In the genomic region with DNA sequence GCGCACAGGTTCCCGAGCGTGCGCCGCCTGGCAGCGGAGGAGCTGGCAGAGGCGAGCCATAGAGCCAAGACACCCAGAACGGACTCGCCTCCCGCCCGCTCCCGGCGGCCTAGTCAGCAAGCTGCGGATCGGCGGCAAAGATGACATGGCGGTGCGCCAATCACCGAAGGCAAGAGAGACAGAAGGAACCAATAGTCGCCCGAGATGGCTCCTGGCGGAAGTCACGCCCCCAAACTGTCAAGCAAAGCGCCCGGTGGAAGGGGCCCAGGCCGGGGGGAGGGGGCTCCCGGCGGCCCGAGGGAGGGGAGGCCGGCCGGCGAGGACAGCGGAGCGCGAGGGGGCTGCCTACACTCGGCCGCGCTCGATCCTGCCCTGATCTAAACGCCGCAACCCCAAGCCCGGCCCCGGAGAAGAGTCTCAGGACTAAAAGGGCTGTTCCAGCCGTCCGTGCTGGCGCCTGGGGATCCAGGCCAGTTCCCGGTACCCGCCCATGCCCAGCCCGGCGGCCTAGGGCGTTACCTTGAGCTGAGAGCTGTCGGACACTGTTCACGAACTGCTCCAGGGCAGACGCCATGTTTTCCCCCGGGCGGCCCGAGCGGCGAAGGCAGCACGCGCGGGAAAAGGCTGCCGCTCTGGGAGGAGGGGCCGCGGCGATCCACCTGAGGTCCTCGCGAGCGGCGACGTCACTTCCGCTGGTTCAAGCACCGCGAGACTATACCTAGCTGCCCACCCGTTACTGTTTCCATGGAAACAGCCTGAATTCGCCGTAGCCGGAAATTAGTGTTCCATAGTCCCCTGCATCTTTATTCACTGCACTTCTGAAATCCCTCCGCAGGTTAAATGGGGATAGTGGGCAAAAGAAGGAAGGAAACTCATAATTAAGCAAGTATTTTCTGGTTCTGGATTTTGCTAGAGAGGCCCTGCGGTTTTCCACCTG, we compare ENCODE assay signal across 1 cellular context.
TF ChIP-seq lines count a peak whose summit lies in the region.

A gene (minus strand): TSS at position 634 of the 937 bp plus-strand sequence. CDS start 60 bp downstream, at position 574.

TF ChIP-seq in HepG2, 621 proteins besides CTCF, POLR2A, EP300 and RAD21 (continued from another document):
- TF ChIP-seq ZMYM2 (CRISPR knock-in tag; IDR thresholded peaks at IDR 0.05) (no peak), RBFOX2 (IDR thresholded peaks at IDR 0.05; ENCODE audit: low read depth, low read length) (peak; percentile 91; the same call in 1 of the 2 replicates), ZFP90 (CRISPR knock-in tag; IDR thresholded peaks at IDR 0.05; ENCODE audit: borderline replicate concordance) (no peak), ZNF619 (CRISPR knock-in tag; IDR thresholded peaks at IDR 0.05) (0 out of 2 replicates have a peak, but pooled peaks have one; percentile 65), FOXC1 (CRISPR knock-in tag; IDR thresholded peaks at IDR 0.05; ENCODE audit: borderline replicate concordance) (no peak), FOXK2 (IDR thresholded peaks at IDR 0.05) (no peak), KLF11 (CRISPR knock-in tag; IDR thresholded peaks at IDR 0.05) (0 out of 2 replicates have a peak, but pooled peaks have one; percentile 5), ZNF326 (CRISPR knock-in tag; IDR thresholded peaks at IDR 0.05; ENCODE audit: borderline replicate concordance) (no peak)
- TF ChIP-seq, protein P1, sequence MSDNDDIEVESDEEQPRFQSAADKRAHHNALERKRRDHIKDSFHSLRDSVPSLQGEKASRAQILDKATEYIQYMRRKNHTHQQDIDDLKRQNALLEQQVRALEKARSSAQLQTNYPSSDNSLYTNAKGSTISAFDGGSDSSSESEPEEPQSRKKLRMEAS (IDR thresholded peaks at IDR 0.05) = peak; percentile 95
- TF ChIP-seq, protein P2, sequence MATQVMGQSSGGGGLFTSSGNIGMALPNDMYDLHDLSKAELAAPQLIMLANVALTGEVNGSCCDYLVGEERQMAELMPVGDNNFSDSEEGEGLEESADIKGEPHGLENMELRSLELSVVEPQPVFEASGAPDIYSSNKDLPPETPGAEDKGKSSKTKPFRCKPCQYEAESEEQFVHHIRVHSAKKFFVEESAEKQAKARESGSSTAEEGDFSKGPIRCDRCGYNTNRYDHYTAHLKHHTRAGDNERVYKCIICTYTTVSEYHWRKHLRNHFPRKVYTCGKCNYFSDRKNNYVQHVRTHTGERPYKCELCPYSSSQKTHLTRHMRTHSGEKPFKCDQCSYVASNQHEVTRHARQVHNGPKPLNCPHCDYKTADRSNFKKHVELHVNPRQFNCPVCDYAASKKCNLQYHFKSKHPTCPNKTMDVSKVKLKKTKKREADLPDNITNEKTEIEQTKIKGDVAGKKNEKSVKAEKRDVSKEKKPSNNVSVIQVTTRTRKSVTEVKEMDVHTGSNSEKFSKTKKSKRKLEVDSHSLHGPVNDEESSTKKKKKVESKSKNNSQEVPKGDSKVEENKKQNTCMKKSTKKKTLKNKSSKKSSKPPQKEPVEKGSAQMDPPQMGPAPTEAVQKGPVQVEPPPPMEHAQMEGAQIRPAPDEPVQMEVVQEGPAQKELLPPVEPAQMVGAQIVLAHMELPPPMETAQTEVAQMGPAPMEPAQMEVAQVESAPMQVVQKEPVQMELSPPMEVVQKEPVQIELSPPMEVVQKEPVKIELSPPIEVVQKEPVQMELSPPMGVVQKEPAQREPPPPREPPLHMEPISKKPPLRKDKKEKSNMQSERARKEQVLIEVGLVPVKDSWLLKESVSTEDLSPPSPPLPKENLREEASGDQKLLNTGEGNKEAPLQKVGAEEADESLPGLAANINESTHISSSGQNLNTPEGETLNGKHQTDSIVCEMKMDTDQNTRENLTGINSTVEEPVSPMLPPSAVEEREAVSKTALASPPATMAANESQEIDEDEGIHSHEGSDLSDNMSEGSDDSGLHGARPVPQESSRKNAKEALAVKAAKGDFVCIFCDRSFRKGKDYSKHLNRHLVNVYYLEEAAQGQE (IDR thresholded peaks at IDR 0.05; ENCODE audit: borderline replicate concordance in 1 of 2, low read depth in 1 of 2, low read length in 2 of 2) = no peak
